In the genomic region with DNA sequence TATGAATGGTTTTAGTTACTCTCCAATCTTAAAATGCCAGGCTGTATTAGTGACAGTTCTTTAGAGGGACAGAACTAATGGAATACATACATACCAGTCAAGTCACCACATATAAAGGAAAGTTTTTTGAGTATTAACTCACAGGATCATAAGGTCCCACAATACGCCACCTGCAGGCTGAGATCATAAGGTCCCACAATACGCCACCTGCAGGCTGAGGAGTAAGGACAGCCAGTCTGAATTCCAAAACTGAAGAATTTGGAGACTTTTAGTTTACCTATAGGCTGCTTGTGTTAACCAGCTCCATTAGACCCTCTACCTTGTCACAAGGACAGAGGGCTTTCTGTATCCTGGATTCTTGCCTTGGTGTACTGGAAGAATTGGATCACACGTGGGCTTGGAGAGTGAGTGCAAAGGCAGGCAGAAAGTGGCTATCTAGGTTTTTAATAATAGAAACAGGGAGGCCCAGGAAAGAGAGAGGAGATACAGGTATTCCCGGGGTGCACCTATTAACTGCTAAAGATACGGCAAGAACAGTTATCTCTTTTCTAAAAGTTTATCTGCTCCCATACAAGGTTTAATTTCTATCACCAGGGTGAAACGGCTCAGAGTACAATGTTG, we compare ENCODE assay signal across 8 cellular contexts.
DNase-seq lines count a peak whose midpoint lies in the region; ATAC-seq and TF ChIP-seq lines count a peak whose summit lies in the region.

No MANE protein-coding gene starts in this region.

- peaks cover 3% of the 10 kb centered on the region for H3K9me3 Mint-ChIP-seq in activated CD4-positive, alpha-beta T cell treated with anti-CD3 and anti-CD28 coated beads for 36 hours (ENCODE audit: low read depth)
- no peaks in the 10 kb centered on the region for H3K9me3 Mint-ChIP-seq in type B pancreatic cell
- H3K9me3 Mint-ChIP-seq in activated T-helper 17 cell treated with anti-CD3 and anti-CD28 coated beads, Interleukin-2, amount 50 U/mL, for 72 hours = peaks cover 5% of the 10 kb centered on the region

- H3K4me3 ChIP-seq in choroid plexus epithelial cell (ENCODE audit: low read depth, low read length) = no peak overlapping the region

- H3K27ac Mint-ChIP-seq in activated CD4-positive, alpha-beta T cell treated with anti-CD3 and anti-CD28 coated beads for 36 hours = no peak overlapping the region
- no peak overlapping the region for H3K27ac Mint-ChIP-seq in type B pancreatic cell
- H3K27ac Mint-ChIP-seq in activated T-helper 17 cell treated with anti-CD3 and anti-CD28 coated beads, Interleukin-2, amount 50 U/mL, for 72 hours = no peak overlapping the region

- no peaks in the 10 kb centered on the region for H3K27me3 Mint-ChIP-seq in activated CD4-positive, alpha-beta T cell treated with anti-CD3 and anti-CD28 coated beads for 36 hours
- H3K27me3 Mint-ChIP-seq in type B pancreatic cell = no peaks in the 10 kb centered on the region
- H3K27me3 Mint-ChIP-seq in activated T-helper 17 cell treated with anti-CD3 and anti-CD28 coated beads, Interleukin-2, amount 50 U/mL, for 72 hours = no peaks in the 10 kb centered on the region

- POLR2A ChIA-PET in activated CD4-positive, alpha-beta T cell treated with anti-CD3 and anti-CD28 coated beads for 36 hours (lab: Charles Lee) = no interaction called here

- no peak overlapping the region for H3K4me3 Mint-ChIP-seq in activated CD4-positive, alpha-beta T cell treated with anti-CD3 and anti-CD28 coated beads for 36 hours
- H3K4me3 Mint-ChIP-seq in type B pancreatic cell = no peak overlapping the region
- no peak overlapping the region for H3K4me3 Mint-ChIP-seq in activated T-helper 17 cell treated with anti-CD3 and anti-CD28 coated beads, Interleukin-2, amount 50 U/mL, for 72 hours

- DNase-seq in activated CD4-positive, alpha-beta T cell treated with anti-CD3 and anti-CD28 coated beads for 36 hours = peak; percentile 46
- DNase-seq in activated CD4-positive, alpha-beta T cell treated with anti-CD3 and anti-CD28 coated beads for 1 hour = no peak
- DNase-seq in MV-4-11 (lab: John Stamatoyannopoulos, UW) = peak; percentile 53
- peak; percentile 30 for DNase-seq in choroid plexus epithelial cell (ENCODE audit: low read depth)
- DNase-seq in type B pancreatic cell (ENCODE audit: extremely low spot score, unreplicated experiment) = no peak
- no peak for DNase-seq in central memory CD4-positive, alpha-beta T cell

- H3K36me3 Mint-ChIP-seq in activated CD4-positive, alpha-beta T cell treated with anti-CD3 and anti-CD28 coated beads for 36 hours (ENCODE audit: low read depth) = no peaks in the 10 kb centered on the region
- H3K36me3 Mint-ChIP-seq in type B pancreatic cell = no peaks in the 10 kb centered on the region
- no peaks in the 10 kb centered on the region for H3K36me3 Mint-ChIP-seq in activated T-helper 17 cell treated with anti-CD3 and anti-CD28 coated beads, Interleukin-2, amount 50 U/mL, for 72 hours (ENCODE audit: low read depth)

- H3K4me1 Mint-ChIP-seq in activated CD4-positive, alpha-beta T cell treated with anti-CD3 and anti-CD28 coated beads for 36 hours = no peaks in the 10 kb centered on the region
- no peaks in the 10 kb centered on the region for H3K4me1 Mint-ChIP-seq in type B pancreatic cell (ENCODE audit: unreplicated experiment)
- H3K4me1 Mint-ChIP-seq in activated T-helper 17 cell treated with anti-CD3 and anti-CD28 coated beads, Interleukin-2, amount 50 U/mL, for 72 hours = no peaks in the 10 kb centered on the region

- TF ChIP-seq CTCF in choroid plexus epithelial cell (conservative IDR thresholded peaks at IDR 0.05; ENCODE audit: low read depth, low read length) (peak; percentile 65), type B pancreatic cell (conservative IDR thresholded peaks at IDR 0.05) (peak; percentile 67)

- CTCF ChIA-PET in activated CD4-positive, alpha-beta T cell treated with anti-CD3 and anti-CD28 coated beads for 36 hours (lab: Charles Lee) = no interaction called here

- peak; percentile 39 for ATAC-seq in activated CD4-positive, alpha-beta T cell treated with anti-CD3 and anti-CD28 coated beads for 36 hours
- ATAC-seq in HG02623 (IDR thresholded peaks at IDR 0.05; ENCODE audit: unreplicated experiment) = peak; percentile 67
- ATAC-seq in activated T-helper 17 cell treated with anti-CD3 and anti-CD28 coated beads, Interleukin-2, amount 50 U/mL, for 72 hours (replicated peaks) = no peak

- intact Hi-C loops in activated CD4-positive, alpha-beta T cell treated with anti-CD3 and anti-CD28 coated beads for 36 hours (cut with DNase I, micrococcal nuclease) = loop anchor here in 1 of 2 experiments (1.0 to 2.0 kb wide), 2 partner anchors 127 to 288 kb away; no protein-coding TSS in a partner anchor

Comparison
In these comparisons a context has a peak if more than half of its experiments do, and no peak if none do; other contexts are left out.
1. DNase-seq: peak in activated CD4-positive, alpha-beta T cell treated with anti-CD3 and anti-CD28 coated beads for 36 hours (single experiment), MV-4-11 (single experiment) and choroid plexus epithelial cell (single experiment); none in activated CD4-positive, alpha-beta T cell treated with anti-CD3 and anti-CD28 coated beads for 1 hour (single experiment), type B pancreatic cell (single experiment) and central memory CD4-positive, alpha-beta T cell (single experiment).